In genomic region chr2:85160946-85161625, GRCh38 we compare ENCODE assay signal across 24 cellular contexts. TPM values are rescaled to one million over a fixed set of nuclear protein-coding genes. Genes with fewer than 3 reads are reported as not detected.
DNase-seq lines count a peak whose midpoint lies in the region; TF ChIP-seq lines count a peak whose summit lies in the region.
"Had no signal": no experiment of that assay in that cellular context is flagged by ENCODE, and none has a peak within 500 bp of the region (broad histone marks: within the 10 kb centered on the region; RNA-seq: fewer than 3 reads in every experiment).

No MANE protein-coding gene starts in this region.

- peaks cover 91% of the 10 kb centered on the region for H3K4me1 Mint-ChIP-seq in osteocyte (ENCODE audit: unreplicated experiment)
- H3K4me1 Mint-ChIP-seq: activated CD4-positive, alpha-beta memory T cell treated with anti-CD3 and anti-CD28 coated beads, Interleukin-2, amount 10 ng/mL, durations not matched to agents 7 days and 5 days; CD4-positive, CD25-positive, alpha-beta regulatory T cell had no signal

- peak; percentile 45 for DNase-seq in GM03348 (ENCODE audit: low spot score)
- no peak for DNase-seq in SK-N-MC (ENCODE audit: low read depth, low spot score)
- peak; percentile 26 for DNase-seq in kidney glomerular epithelial cell (lab: John Stamatoyannopoulos, UW)
- no peak for DNase-seq in osteocyte (ENCODE audit: extremely low spot score, unreplicated experiment)
- no peak for DNase-seq in activated T-cell treated with anti-CD3 and anti-CD28 coated beads, Interleukin-2, amount 50 U/mL, for 48 hours
- no peak for DNase-seq in erythroblast (lab: John Stamatoyannopoulos, UW)
- DNase-seq in NCI-H2171 treated with DMSO at 0.1 percent for 48 hours (lab: John Stamatoyannopoulos, UW), result no peak
- DNase-seq: activated CD4-positive, alpha-beta memory T cell treated with anti-CD3 and anti-CD28 coated beads, Interleukin-2, amount 10 ng/mL, durations not matched to agents 7 days and 5 days; activated effector memory CD4-positive, alpha-beta T cell treated with Interleukin-2 at 50 U/mL for 16 hours; CD4-positive, CD25-positive, alpha-beta regulatory T cell; gastrocnemius medialis; hypothalamus; NCI-H1436; NCI-H2107; NCI-H510A; NK-92 treated with Interleukin-12 subunit alpha and Interleukin-12 subunit beta, amount 100 ng/mL, for 24 hours; SIG-M5; stimulated activated CD4-positive, alpha-beta T cell treated with anti-CD3 and anti-CD28 coated beads, Interleukin-4, amount 100 ng/mL, for 4 hours; stimulated activated naive CD4-positive, alpha-beta T cell; T-helper 1 cell had no signal

- no peaks in the 10 kb centered on the region for H3K27me3 Mint-ChIP-seq in osteocyte (ENCODE audit: unreplicated experiment)

- H3K4me3 Mint-ChIP-seq in osteocyte (ENCODE audit: unreplicated experiment), result no peak overlapping the region
- H3K4me3 Mint-ChIP-seq: activated CD4-positive, alpha-beta memory T cell treated with anti-CD3 and anti-CD28 coated beads, Interleukin-2, amount 10 ng/mL, durations not matched to agents 7 days and 5 days; CD4-positive, CD25-positive, alpha-beta regulatory T cell had no signal

- no peak for TF ChIP-seq POLR2A in erythroblast (IDR thresholded peaks at IDR 0.05; ENCODE audit: low read length)

- no peaks in the 10 kb centered on the region for H3K9me3 Mint-ChIP-seq in osteocyte (ENCODE audit: unreplicated experiment)
- H3K9me3 Mint-ChIP-seq: activated CD4-positive, alpha-beta memory T cell treated with anti-CD3 and anti-CD28 coated beads, Interleukin-2, amount 10 ng/mL, durations not matched to agents 7 days and 5 days; CD4-positive, CD25-positive, alpha-beta regulatory T cell had no signal

- H3K9ac ChIP-seq in SK-N-MC (ENCODE audit: insufficient read length), result no peak overlapping the region
- H3K9ac ChIP-seq: KMS-11 had no signal

- H3K9me3 ChIP-seq in SK-N-MC (ENCODE audit: low read depth, low read length), result no peaks in the 10 kb centered on the region
- H3K9me3 ChIP-seq: gastrocnemius medialis, right atrium auricular region had no signal

- H3K36me3 Mint-ChIP-seq in osteocyte (ENCODE audit: unreplicated experiment), result no peaks in the 10 kb centered on the region
- H3K36me3 Mint-ChIP-seq: CD4-positive, CD25-positive, alpha-beta regulatory T cell had no signal

- no peak for TF ChIP-seq CTCF in osteocyte (IDR thresholded peaks at IDR 0.05)

- peak overlapping the region; percentile 15; the same call in 1 of the 2 replicates for H3K27ac ChIP-seq in SK-N-MC
- H3K27ac ChIP-seq: gastrocnemius medialis, KMS-11, right atrium auricular region had no signal

- no peaks in the 10 kb centered on the region for H3K36me3 ChIP-seq in SK-N-MC (ENCODE audit: insufficient read depth, low read length)
- H3K36me3 ChIP-seq: gastrocnemius medialis, right atrium auricular region had no signal

- H3K4me3 ChIP-seq in SK-N-MC, result no peak overlapping the region
- H3K4me3 ChIP-seq: gastrocnemius medialis, lung, right atrium auricular region had no signal

- peak overlapping the region; percentile 83 for H3K27ac Mint-ChIP-seq in osteocyte (ENCODE audit: unreplicated experiment)
- H3K27ac Mint-ChIP-seq: activated CD4-positive, alpha-beta memory T cell treated with anti-CD3 and anti-CD28 coated beads, Interleukin-2, amount 10 ng/mL, durations not matched to agents 7 days and 5 days had no signal

RNA-seq across cellular contexts. Expression of gene TCF7L1, which starts 27.9 kb away (rescaled TPM):
- total RNA-seq in osteocyte, result 31.8 and 32.4 TPM in 2 replicates
- total RNA-seq: CD4-positive, CD25-positive, alpha-beta regulatory T cell; HT-29 had no signal

Comparison
In these comparisons a context has a peak if more than half of its experiments do, and no peak if none do; other contexts are left out.
1. DNase-seq: peak in GM03348 (single experiment) and kidney glomerular epithelial cell (single experiment); none in SK-N-MC (single experiment), osteocyte (single experiment), activated T-cell treated with anti-CD3 and anti-CD28 coated beads, Interleukin-2, amount 50 U/mL, for 48 hours (0 of 2), erythroblast (0 of 2) and NCI-H2171 treated with DMSO at 0.1 percent for 48 hours (single experiment).